Comparison of ENCODE assay signal across 25 cellular contexts in the genomic region with DNA sequence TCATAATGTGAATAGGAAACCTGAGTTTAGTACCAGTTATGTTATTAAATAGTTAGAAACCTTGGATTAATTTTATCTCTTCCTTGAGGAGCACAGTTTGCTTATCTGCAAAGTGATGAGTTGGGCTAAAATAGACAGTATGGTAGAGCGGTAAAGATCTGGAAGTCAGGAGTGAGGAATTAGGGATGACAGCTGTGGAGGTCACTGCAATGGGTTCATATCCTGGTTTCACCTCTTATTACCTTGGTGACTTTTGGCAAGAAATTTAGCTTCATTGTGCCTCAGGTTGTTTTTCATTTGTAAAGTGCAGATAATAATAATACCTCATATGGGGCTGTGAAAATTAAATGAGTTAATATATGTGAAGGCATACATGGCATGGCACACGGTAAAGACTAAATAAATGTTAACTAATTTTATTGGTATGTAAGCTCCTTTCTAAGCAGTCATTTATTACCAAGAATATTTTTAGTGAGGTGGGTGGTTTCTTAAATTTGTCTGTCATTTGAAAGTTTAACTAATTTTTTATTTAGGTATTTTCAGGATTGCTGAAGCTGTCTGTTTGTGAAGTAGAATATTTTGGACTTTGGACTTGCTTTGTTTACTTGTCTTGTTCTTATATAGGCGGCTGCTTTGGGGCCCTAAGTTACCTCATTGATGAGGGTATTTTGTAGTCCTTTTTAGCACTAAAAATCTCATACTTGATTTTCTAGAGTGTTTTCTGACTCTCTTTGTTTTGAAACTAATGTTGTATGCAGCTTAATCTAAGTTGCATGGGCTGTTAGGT. TPM values are rescaled to one million over a fixed set of nuclear protein-coding genes. Genes with fewer than 3 reads are reported as not detected.
A peak's percentile ranks its signal among the peaks of the same experiment; 100 is the strongest.
DNase-seq lines count a peak whose midpoint lies in the region; ATAC-seq, FAIRE-seq and TF ChIP-seq lines count a peak whose summit lies in the region.
"Had no signal": no experiment of that assay in that cellular context is flagged by ENCODE, and none has a peak within 500 bp of the region (broad histone marks: within the 10 kb centered on the region; RNA-seq: fewer than 3 reads in every experiment).

No MANE protein-coding gene starts in this region.

- H3K36me3 ChIP-seq in right lobe of liver (no peaks in the 10 kb centered on the region), transverse colon (no peaks in the 10 kb centered on the region)
- H3K36me3 ChIP-seq: MG63, suprapubic skin had no signal

- TF ChIP-seq POLR2A in right lobe of liver (IDR thresholded peaks at IDR 0.05): no peak
- TF ChIP-seq POLR2A in transverse colon (IDR thresholded peaks at IDR 0.05): no peak
- no peak for TF ChIP-seq POLR2A in H54 (IDR thresholded peaks at IDR 0.05; ENCODE audit: low read depth, low read length)

- DNase-seq in DMS53 (lab: John Stamatoyannopoulos, UW): peak; percentile 33
- DNase-seq in DMS53 treated with DMSO at 0.1 percent for 48 hours (lab: John Stamatoyannopoulos, UW; ENCODE audit: unreplicated experiment): no peak
- no peak for DNase-seq in T-cell
- DNase-seq in right lobe of liver: no peak
- DNase-seq in transverse colon: no peak
- DNase-seq in frontal cortex (ENCODE audit: low spot score in 2 of 2): no peak
- no peak for DNase-seq in H54 (ENCODE audit: insufficient read length, low spot score)
- no peak for DNase-seq in HT-29 (ENCODE audit: low spot score)
- DNase-seq: 8988T; activated T-cell treated with anti-CD3 and anti-CD28 coated beads, Interleukin-2, amount 50 U/mL, for 48 hours; CD8-positive, alpha-beta memory T cell; central memory CD4-positive, alpha-beta T cell; erythroblast; glutamatergic neuron; left ventricle myocardium superior; MG63; natural killer cell; NCI-H1930; NCI-H2171 treated with DMSO at 0.1 percent for 48 hours; NCI-H510A treated with DMSO at 0.1 percent for 48 hours; stimulated activated naive CD4-positive, alpha-beta T cell treated with Interleukin-2 at 50 U/mL for 16 hours had no signal

- no peak for TF ChIP-seq CTCF in right lobe of liver (IDR thresholded peaks at IDR 0.05)
- no peak for TF ChIP-seq CTCF in transverse colon (IDR thresholded peaks at IDR 0.05)

- peaks cover 58 to 65% (median 64%) of the 10 kb centered on the region in 3 donors for H3K4me1 Mint-ChIP-seq in T-cell

- in situ Hi-C loops in transverse colon (cut with MboI; ENCODE audit: low pct_ligation_motif_present in 1 of 4, low pct_unique_long_range_greater_than_20kb in 1 of 4, low sequenced_read_pairs in 3 of 4): no loop called here

- peak overlapping the region; percentile 41 to 52 for H3K27ac Mint-ChIP-seq in T-cell
- H3K27ac Mint-ChIP-seq: dendritic cell treated with granulocyte-macrophage colony-stimulating factor and Interleukin-4, amounts not matched to agents 40 ng/mL and 50 ng/mL, for 4 days; natural killer cell had no signal

- H3K27ac ChIP-seq in right lobe of liver (no peak overlapping the region), transverse colon (peak overlapping the region in 3 of 4 donors; percentile 13 to 51 (median 25))
- H3K27ac ChIP-seq: suprapubic skin had no signal

- 37% methylated on average over 3 of the region's 3 CpGs for WGBS in right lobe of liver (ENCODE audit: insufficient coverage, low coverage, low lambda C conversion rate, missing lambda C conversion rate)
- WGBS in transverse colon (ENCODE audit: low coverage in 1 of 2), 2 donors: 64 to 70% methylated on average over 3 of the region's 3 CpGs

- TF ChIP-seq EP300 in transverse colon (IDR thresholded peaks at IDR 0.05; ENCODE audit: low read depth): no peak

- H3K4me3 Mint-ChIP-seq in T-cell: no peak overlapping the region
- H3K4me3 Mint-ChIP-seq: CD8-positive, alpha-beta memory T cell; dendritic cell treated with granulocyte-macrophage colony-stimulating factor and Interleukin-4, amounts not matched to agents 40 ng/mL and 50 ng/mL, for 4 days; natural killer cell had no signal

- H3K27me3 Mint-ChIP-seq in T-cell: no peaks in the 10 kb centered on the region
- H3K27me3 Mint-ChIP-seq: CD8-positive, alpha-beta memory T cell; dendritic cell treated with granulocyte-macrophage colony-stimulating factor and Interleukin-4, amounts not matched to agents 40 ng/mL and 50 ng/mL, for 4 days had no signal

- intact Hi-C loops in right lobe of liver (cut with DNase I): no loop called here
- intact Hi-C loops in transverse colon (cut with DNase I; ENCODE audit: low total_unique reads): no loop called here

- H3K9me3 Mint-ChIP-seq in T-cell: no peaks in the 10 kb centered on the region
- H3K9me3 Mint-ChIP-seq: CD8-positive, alpha-beta memory T cell; dendritic cell treated with granulocyte-macrophage colony-stimulating factor and Interleukin-4, amounts not matched to agents 40 ng/mL and 50 ng/mL, for 4 days; natural killer cell had no signal

- H3K4me1 ChIP-seq in right lobe of liver (peaks cover 0 to 50% (median 3%) of the 10 kb centered on the region in 4 donors), transverse colon (peaks cover 13 to 65% (median 41%) of the 10 kb centered on the region in 4 donors)

- H3K4me3 ChIP-seq in right lobe of liver: no peak overlapping the region
- no peak overlapping the region for H3K4me3 ChIP-seq in transverse colon
- H3K4me3 ChIP-seq: K562, MG63, suprapubic skin had no signal

- ATAC-seq in T-cell (replicated peaks in 1 of 4) (no peak), right lobe of liver (peak in 3 of 4 donors; percentile 48 to 66 (median 59))
- ATAC-seq: K562, left ventricle myocardium superior, natural killer cell had no signal

- CTCF ChIA-PET in T-cell (lab: Charles Lee): no interaction called here

- H3K36me3 Mint-ChIP-seq in T-cell: peaks cover 12% of the 10 kb centered on the region
- H3K36me3 Mint-ChIP-seq: CD8-positive, alpha-beta memory T cell; natural killer cell had no signal

- H3K27me3 ChIP-seq in right lobe of liver (no peaks in the 10 kb centered on the region), transverse colon (no peaks in the 10 kb centered on the region)
- H3K27me3 ChIP-seq: MG63, suprapubic skin had no signal

- H3K9me3 ChIP-seq in right lobe of liver (no peaks in the 10 kb centered on the region), transverse colon (no peaks in the 10 kb centered on the region)
- H3K9me3 ChIP-seq: MG63, suprapubic skin had no signal

- no peak for FAIRE-seq in frontal cortex (lab: Jason Lieb, UNC)
- no peak for FAIRE-seq in H54 (lab: Jason Lieb, UNC)
- FAIRE-seq: islet of Langerhans, K562 had no signal

- POLR2A ChIA-PET in T-cell (lab: Charles Lee): interaction anchor here in 1 of 2 donors (0.7 to 1.2 kb wide), 3 partner anchors 34 to 1260 kb away, joined by 3 to 5 read pairs (median 3); no protein-coding TSS in a partner anchor

RNA-seq across cellular contexts. Expression of a gene that starts 41.8 kb away (rescaled TPM):
- 10 to 100 TPM; 57.4 to 78.8 (median 72.3) TPM for total RNA-seq in T-cell
- total RNA-seq in right lobe of liver: 10 to 100 TPM; 21.1 to 34.9 (median 25.1) TPM
- 100 to 1,000 TPM; 111 to 162 (median 119) TPM for total RNA-seq in transverse colon
- total RNA-seq in frontal cortex: 60.7 TPM
- 51.7 and 57.2 TPM in 2 replicates for total RNA-seq in HT-29 (2014; rRNA removed; shearing (Covaris generic))

Comparison
In these comparisons a context has a peak if more than half of its experiments do, and no peak if none do; other contexts are left out.
1. ATAC-seq: peak in right lobe of liver (3 of 4); none in T-cell (0 of 4).
2. H3K27ac ChIP-seq: peak in transverse colon (3 of 4); none in right lobe of liver (0 of 3).